Comparison of ENCODE assay signal across 9 cellular contexts in the genomic region with DNA sequence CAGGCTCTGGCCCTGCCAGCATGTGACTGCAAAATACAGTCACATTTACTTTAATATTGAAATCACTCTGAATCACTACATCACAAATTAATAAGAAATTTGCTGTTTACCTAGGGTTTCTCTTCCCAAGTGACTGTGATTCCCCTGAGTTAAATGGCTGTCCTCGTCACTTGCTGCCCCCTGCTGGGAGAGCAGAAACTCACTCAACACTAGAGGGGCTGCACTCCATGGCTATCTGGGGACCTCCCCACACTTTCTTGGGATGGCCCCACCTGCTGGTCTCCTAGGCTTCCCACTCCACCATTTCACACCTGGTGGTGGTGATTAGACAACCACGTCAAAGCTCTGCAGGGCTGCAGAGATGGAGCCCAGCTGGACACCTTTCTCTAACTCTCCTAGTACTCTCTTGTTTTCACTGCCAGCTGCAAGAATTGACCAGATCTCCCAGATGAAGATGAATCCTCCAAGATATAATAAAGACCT.
DNase-seq lines count a peak whose midpoint lies in the region; ATAC-seq and TF ChIP-seq lines count a peak whose summit lies in the region.
"Had no signal": no experiment of that assay in that cellular context is flagged by ENCODE, and none has a peak within 500 bp of the region (broad histone marks: within the 10 kb centered on the region; RNA-seq: fewer than 3 reads in every experiment).

No MANE protein-coding gene starts in this region.

- peak; percentile 56 to 65 for ATAC-seq in activated T-cell treated with anti-CD3 and anti-CD28 coated beads, Interleukin-2, amount 50 U/mL, for 72 hours (replicated peaks in 1 of 2)
- no peak for ATAC-seq in gastroesophageal sphincter
- no peak for ATAC-seq in GM21717 (IDR thresholded peaks at IDR 0.05; ENCODE audit: unreplicated experiment)
- ATAC-seq in GM19463 (IDR thresholded peaks at IDR 0.05; ENCODE audit: unreplicated experiment), result no peak

- no peak for TF ChIP-seq POLR2A in Peyer's patch (IDR thresholded peaks at IDR 0.05)
- TF ChIP-seq POLR2A in gastroesophageal sphincter (IDR thresholded peaks at IDR 0.05), result no peak

- peak overlapping the region; percentile 48 to 76 for H3K4me3 Mint-ChIP-seq in activated T-cell treated with anti-CD3 and anti-CD28 coated beads, Interleukin-2, amount 50 U/mL, for 72 hours

- no peak for TF ChIP-seq EP300 in gastroesophageal sphincter (IDR thresholded peaks at IDR 0.05)

- no peaks in the 10 kb centered on the region for H3K4me1 ChIP-seq in Peyer's patch
- no peaks in the 10 kb centered on the region for H3K4me1 ChIP-seq in gastroesophageal sphincter
- H3K4me1 ChIP-seq: SJSA1 had no signal

- H3K36me3 Mint-ChIP-seq in activated T-cell treated with anti-CD3 and anti-CD28 coated beads, Interleukin-2, amount 50 U/mL, for 72 hours (ENCODE audit: insufficient read depth in 2 of 2), result peaks cover 13 to 25% of the 10 kb centered on the region in 2 donors

- H3K27me3 ChIP-seq in Peyer's patch (no peaks in the 10 kb centered on the region), gastroesophageal sphincter (no peaks in the 10 kb centered on the region)
- H3K27me3 ChIP-seq: SJSA1 had no signal

- whole genome bisulfite sequencing in gastroesophageal sphincter (ENCODE audit: low coverage in 1 of 2), 2 donors, result 36 to 55% methylated on average over 2 of the region's 2 CpGs

- no peak overlapping the region for H3K4me3 ChIP-seq in Peyer's patch
- H3K4me3 ChIP-seq in gastroesophageal sphincter, result no peak overlapping the region
- H3K4me3 ChIP-seq: SJSA1 had no signal

- peak overlapping the region; percentile 98 for H3K27ac Mint-ChIP-seq in activated T-cell treated with anti-CD3 and anti-CD28 coated beads, Interleukin-2, amount 50 U/mL, for 72 hours

- peaks cover 8 to 10% of the 10 kb centered on the region in 2 donors for H3K9me3 Mint-ChIP-seq in activated T-cell treated with anti-CD3 and anti-CD28 coated beads, Interleukin-2, amount 50 U/mL, for 72 hours

- peak; percentile 72 for DNase-seq in CMK (ENCODE audit: low read depth)
- peak; percentile 36 for DNase-seq in HCEC 1CT
- peak; percentile 55 to 77 (median 67) for DNase-seq in Peyer's patch
- DNase-seq in activated T-cell treated with anti-CD3 and anti-CD28 coated beads, Interleukin-2, amount 50 U/mL, for 72 hours, result peak; percentile 74 to 79
- peak; percentile 85 for DNase-seq in stimulated activated CD4-positive, alpha-beta T cell treated with anti-CD3 and anti-CD28 coated beads, Interleukin-4, amount 100 ng/mL, for 24 hours

- H3K4me1 Mint-ChIP-seq in activated T-cell treated with anti-CD3 and anti-CD28 coated beads, Interleukin-2, amount 50 U/mL, for 72 hours (ENCODE audit: low read depth), result peaks cover 61% of the 10 kb centered on the region

- H3K27ac ChIP-seq in Peyer's patch, result no peak overlapping the region
- H3K27ac ChIP-seq in gastroesophageal sphincter, result no peak overlapping the region
- H3K27ac ChIP-seq: SJSA1 had no signal

- TF ChIP-seq CTCF in Peyer's patch (IDR thresholded peaks at IDR 0.05) (peak; percentile 34 to 69 (median 56)), gastroesophageal sphincter (IDR thresholded peaks at IDR 0.05) (peak in 3 of 4 experiments; percentile 10 to 42 (median 22))

- H3K36me3 ChIP-seq in Peyer's patch, result no peaks in the 10 kb centered on the region
- no peaks in the 10 kb centered on the region for H3K36me3 ChIP-seq in gastroesophageal sphincter
- H3K36me3 ChIP-seq: SJSA1 had no signal

- H3K9me3 ChIP-seq in Peyer's patch, result peaks cover 0 to 2% (median 0%) of the 10 kb centered on the region in 4 donors
- H3K9me3 ChIP-seq in gastroesophageal sphincter, result no peaks in the 10 kb centered on the region
- H3K9me3 ChIP-seq: SJSA1 had no signal

- H3K27me3 Mint-ChIP-seq in activated T-cell treated with anti-CD3 and anti-CD28 coated beads, Interleukin-2, amount 50 U/mL, for 72 hours (ENCODE audit: low read depth), result no peaks in the 10 kb centered on the region

Comparison
In these comparisons a context has a peak if more than half of its experiments do, and no peak if none do; other contexts are left out.
1. ATAC-seq: peak in activated T-cell treated with anti-CD3 and anti-CD28 coated beads, Interleukin-2, amount 50 U/mL, for 72 hours (2 of 2); none in gastroesophageal sphincter (single experiment), GM21717 (single experiment) and GM19463 (single experiment).
2. Peak in every context shown above with its lines, with median percentiles within 50 percentile points of each other: DNase-seq.